ENCODE assay signal across 8 cellular contexts in the genomic region with DNA sequence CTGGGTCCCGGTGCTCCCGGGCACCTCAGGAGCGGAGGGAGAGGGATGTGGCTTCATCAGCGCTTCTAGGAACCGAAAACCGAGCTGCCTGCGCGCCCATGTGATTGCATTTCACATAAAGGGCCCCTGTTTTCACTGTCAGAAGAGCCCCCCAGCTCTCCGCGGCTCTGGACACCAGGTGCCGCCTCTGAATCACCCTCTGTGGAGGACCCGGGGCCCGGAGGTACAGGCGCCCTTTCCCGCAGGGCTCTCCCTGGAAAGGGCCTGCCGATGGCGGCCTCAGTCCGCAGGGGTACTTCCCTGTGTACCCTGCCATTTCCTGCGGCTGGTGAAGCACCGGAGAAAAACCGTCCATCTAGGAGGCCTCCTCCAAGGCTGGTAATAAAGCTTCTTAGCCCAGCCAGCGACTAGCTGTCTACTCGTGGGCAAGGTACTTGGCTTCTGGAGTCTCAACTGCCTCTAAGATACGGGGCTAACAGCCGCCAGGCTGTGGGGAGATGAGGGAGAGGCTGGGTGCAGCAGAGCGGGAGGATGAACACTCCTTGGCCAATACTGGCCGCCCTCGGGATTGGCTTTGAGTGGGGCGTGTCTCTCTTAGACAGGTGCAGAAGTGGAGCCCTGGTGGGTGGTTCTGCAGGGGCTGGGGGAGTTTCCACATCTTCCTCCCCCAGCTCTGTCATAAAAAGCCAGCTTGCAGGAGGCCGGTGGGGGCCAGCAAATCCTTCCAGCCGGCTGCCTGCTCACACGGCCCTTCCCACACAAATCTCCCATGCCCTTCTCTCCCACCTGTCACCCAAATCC. TPM values are rescaled to one million over a fixed set of nuclear protein-coding genes. Genes with fewer than 3 reads are reported as not detected.
DNase-seq lines count a peak whose midpoint lies in the region; ATAC-seq and TF ChIP-seq lines count a peak whose summit lies in the region.

No MANE protein-coding gene starts in this region.

- intact Hi-C loops in CD8-positive, alpha-beta T cell (cut with DNase I, micrococcal nuclease), result loop anchor here (1.0 to 5.0 kb wide), 5 partner anchors 26 to 775 kb away; partner anchors contain the start of genes RPRD1B (in 1 of the 2) and TTI1 (in 1 of the 2)
- intact Hi-C loops in activated CD8-positive, alpha-beta T cell treated with anti-CD3 and anti-CD28 coated beads for 36 hours (cut with micrococcal nuclease), result loop anchor here (5.0 kb wide), 4 partner anchors 40 to 85 kb away; partner anchors contain the start of gene ACTR5
- intact Hi-C loops in gastrocnemius medialis (cut with DNase I; ENCODE audit: low total_unique reads), result no loop called here

- peak overlapping the region; percentile 99 for H3K27ac ChIP-seq in CD8-positive, alpha-beta T cell (ENCODE audit: low read depth, low read length)
- peak overlapping the region in 2 of 4 donors; percentile 72 to 73 for H3K27ac ChIP-seq in gastrocnemius medialis

- DNase-seq in CD8-positive, alpha-beta T cell, result peak in 6 of 7 experiments; percentile 13 to 62 (median 36)
- peak; percentile 53 for DNase-seq in activated CD8-positive, alpha-beta T cell treated with anti-CD3 and anti-CD28 coated beads for 36 hours
- peak; percentile 21 for DNase-seq in germinal center (ENCODE audit: low spot score)
- no peak for DNase-seq in gastrocnemius medialis
- no peak for DNase-seq in cortex of kidney (lab: John Stamatoyannopoulos, UW)
- no peak for DNase-seq in ecto neural progenitor cell (ENCODE audit: low spot score)

- H3K4me3 ChIP-seq in CD8-positive, alpha-beta T cell (ENCODE audit: low read depth, low read length), result peak overlapping the region; percentile 72
- peak overlapping the region; percentile 58 to 65 (median 63) for H3K4me3 ChIP-seq in gastrocnemius medialis

- no peaks in the 10 kb centered on the region for H3K27me3 Mint-ChIP-seq in CD8-positive, alpha-beta T cell (ENCODE audit: low read depth)
- H3K27me3 Mint-ChIP-seq in activated CD8-positive, alpha-beta T cell treated with anti-CD3 and anti-CD28 coated beads for 36 hours, result no peaks in the 10 kb centered on the region

- peaks cover 64% of the 10 kb centered on the region for H3K4me1 Mint-ChIP-seq in CD8-positive, alpha-beta T cell (ENCODE audit: low read depth)
- peaks cover 66% of the 10 kb centered on the region for H3K4me1 Mint-ChIP-seq in activated CD8-positive, alpha-beta T cell treated with anti-CD3 and anti-CD28 coated beads for 36 hours (ENCODE audit: low read depth)

- H3K27me3 ChIP-seq in CD8-positive, alpha-beta T cell (ENCODE audit: insufficient read depth, low read length), result no peaks in the 10 kb centered on the region
- peaks cover 27 to 34% (median 30%) of the 10 kb centered on the region in 3 donors for H3K27me3 ChIP-seq in gastrocnemius medialis

- in situ Hi-C loops in gastrocnemius medialis (cut with MboI; ENCODE audit: low sequenced_read_pairs in 4 of 4), result no loop called here

- H3K36me3 ChIP-seq in CD8-positive, alpha-beta T cell (ENCODE audit: insufficient read depth, low read length), result no peaks in the 10 kb centered on the region
- H3K36me3 ChIP-seq in gastrocnemius medialis, result no peaks in the 10 kb centered on the region

- peak overlapping the region; percentile 92 for H3K27ac Mint-ChIP-seq in CD8-positive, alpha-beta T cell
- H3K27ac Mint-ChIP-seq in activated CD8-positive, alpha-beta T cell treated with anti-CD3 and anti-CD28 coated beads for 36 hours, result peak overlapping the region; percentile 82

- H3K4me3 Mint-ChIP-seq in CD8-positive, alpha-beta T cell, result peak overlapping the region; percentile 87
- H3K4me3 Mint-ChIP-seq in activated CD8-positive, alpha-beta T cell treated with anti-CD3 and anti-CD28 coated beads for 36 hours, result peak overlapping the region; percentile 80

- POLR2A ChIA-PET in CD8-positive, alpha-beta T cell (lab: Charles Lee), result interaction anchor here (1.5 to 4.4 kb wide), 9 partner anchors 9 to 86 kb away, joined by 3 to 44 read pairs (median 6); no protein-coding TSS in a partner anchor
- POLR2A ChIA-PET in activated CD8-positive, alpha-beta T cell treated with anti-CD3 and anti-CD28 coated beads for 36 hours (lab: Charles Lee), result interaction anchor here (0.8 to 4.3 kb wide), 14 partner anchors 9 to 86 kb away, joined by 3 to 25 read pairs (median 8); no protein-coding TSS in a partner anchor

- CTCF ChIA-PET in CD8-positive, alpha-beta T cell (lab: Charles Lee), result interaction anchor here (0.6 to 6.1 kb wide), 13 partner anchors 10 to 151 kb away, joined by 3 to 63 read pairs (median 4); no protein-coding TSS in a partner anchor
- CTCF ChIA-PET in activated CD8-positive, alpha-beta T cell treated with anti-CD3 and anti-CD28 coated beads for 36 hours (lab: Charles Lee), result interaction anchor here (0.8 to 3.8 kb wide), 16 partner anchors 10 to 242 kb away, joined by 3 to 48 read pairs (median 4); no protein-coding TSS in a partner anchor

- peaks cover 41% of the 10 kb centered on the region for H3K36me3 Mint-ChIP-seq in CD8-positive, alpha-beta T cell
- peaks cover 44% of the 10 kb centered on the region for H3K36me3 Mint-ChIP-seq in activated CD8-positive, alpha-beta T cell treated with anti-CD3 and anti-CD28 coated beads for 36 hours (ENCODE audit: low read depth)

- peak; percentile 6 for ATAC-seq in CD8-positive, alpha-beta T cell
- ATAC-seq in HG02885 (IDR thresholded peaks at IDR 0.05; ENCODE audit: poor library complexity, unreplicated experiment), result peak; percentile 37
- peak; percentile 3 for ATAC-seq in activated CD8-positive, alpha-beta T cell treated with anti-CD3 and anti-CD28 coated beads for 36 hours
- ATAC-seq in gastrocnemius medialis, result no peak
- ATAC-seq in HG03108 (IDR thresholded peaks at IDR 0.05; ENCODE audit: unreplicated experiment), result no peak

- H3K9me3 Mint-ChIP-seq in CD8-positive, alpha-beta T cell, result no peaks in the 10 kb centered on the region
- H3K9me3 Mint-ChIP-seq in activated CD8-positive, alpha-beta T cell treated with anti-CD3 and anti-CD28 coated beads for 36 hours, result no peaks in the 10 kb centered on the region

- no peak for TF ChIP-seq CTCF in CD8-positive, alpha-beta T cell (IDR thresholded peaks at IDR 0.05)
- TF ChIP-seq CTCF in activated CD8-positive, alpha-beta T cell treated with anti-CD3 and anti-CD28 coated beads for 36 hours (IDR thresholded peaks at IDR 0.05), result no peak
- TF ChIP-seq CTCF in gastrocnemius medialis (IDR thresholded peaks at IDR 0.05 in 4 of 5, conservative IDR thresholded peaks at IDR 0.05 in 1 of 5), result no peak

- H3K9me3 ChIP-seq in CD8-positive, alpha-beta T cell (ENCODE audit: low read length), result no peaks in the 10 kb centered on the region
- H3K9me3 ChIP-seq in gastrocnemius medialis, result no peaks in the 10 kb centered on the region

- peaks cover 58% of the 10 kb centered on the region for H3K4me1 ChIP-seq in CD8-positive, alpha-beta T cell (ENCODE audit: insufficient read depth, low read length)
- peaks cover 10 to 14% of the 10 kb centered on the region in 2 donors for H3K4me1 ChIP-seq in gastrocnemius medialis

- no peak for TF ChIP-seq POLR2A in gastrocnemius medialis (IDR thresholded peaks at IDR 0.05)

RNA-seq across cellular contexts. Expression of gene PPP1R16B, which starts 1.6 kb away (rescaled TPM):
- total RNA-seq in CD8-positive, alpha-beta T cell, result 100 to 1,000 TPM; 128 to 129 TPM
- 10 to 100 TPM; 74.9 to 81.4 TPM for total RNA-seq in activated CD8-positive, alpha-beta T cell treated with anti-CD3 and anti-CD28 coated beads for 36 hours
- total RNA-seq in gastrocnemius medialis, result 1 to 10 TPM in 1 of 4 donors, under 1 TPM in 3; 0.16 to 2.4 (median 0.59) TPM

RNA-seq across cellular contexts. Expression of gene ACTR5, which starts 58.8 kb away (rescaled TPM):
- total RNA-seq in CD8-positive, alpha-beta T cell, result 10 to 100 TPM; 15.7 to 18.2 TPM
- total RNA-seq in activated CD8-positive, alpha-beta T cell treated with anti-CD3 and anti-CD28 coated beads for 36 hours, result 1 to 10 TPM; 7.1 to 7.4 TPM
- 1 to 10 TPM; 6.3 to 10.0 (median 8.0) TPM for total RNA-seq in gastrocnemius medialis

Comparison
In these comparisons a context has a peak if more than half of its experiments do, and no peak if none do; other contexts are left out.
1. ATAC-seq: peak in CD8-positive, alpha-beta T cell (single experiment), HG02885 (single experiment) and activated CD8-positive, alpha-beta T cell treated with anti-CD3 and anti-CD28 coated beads for 36 hours (single experiment); none in gastrocnemius medialis (0 of 2) and HG03108 (single experiment).
2. DNase-seq: peak in CD8-positive, alpha-beta T cell (6 of 7), activated CD8-positive, alpha-beta T cell treated with anti-CD3 and anti-CD28 coated beads for 36 hours (single experiment) and germinal center (single experiment); none in gastrocnemius medialis (0 of 2), cortex of kidney (single experiment) and ecto neural progenitor cell (single experiment).
3. RNA of gene PPP1R16B, which starts 1.6 kb away (total RNA-seq): 128 to 129 TPM in CD8-positive, alpha-beta T cell and 74.9 to 81.4 TPM in activated CD8-positive, alpha-beta T cell treated with anti-CD3 and anti-CD28 coated beads for 36 hours; 0.16 to 2.4 TPM in gastrocnemius medialis; every median in the first group is over 10 times any median in the second.